20 cellular contexts compared by ENCODE assay signal in genomic region chrX:123728554-123728953, GRCh38. TPM values are rescaled to one million over a fixed set of nuclear protein-coding genes. Genes with fewer than 3 reads are reported as not detected.
DNase-seq lines count a peak whose midpoint lies in the region; ATAC-seq and TF ChIP-seq lines count a peak whose summit lies in the region.
"Had no signal": no experiment of that assay in that cellular context is flagged by ENCODE, and none has a peak within 500 bp of the region (broad histone marks: within the 10 kb centered on the region; RNA-seq: fewer than 3 reads in every experiment).

No MANE protein-coding gene starts in this region.

- no peaks in the 10 kb centered on the region for H3K9me2 ChIP-seq in Loucy (replicated peaks; ENCODE audit: low read depth, low read length)

- H3K36me3 ChIP-seq in Loucy (ENCODE audit: insufficient read depth, low read length) = no peaks in the 10 kb centered on the region
- H3K36me3 ChIP-seq: neutrophil, uterus had no signal

- H3K9ac ChIP-seq in Loucy (ENCODE audit: low read depth, low read length, poor library complexity, severe bottlenecking) = peak overlapping the region; percentile 54

- H3K9me3 Mint-ChIP-seq in activated naive CD4-positive, alpha-beta T cell treated with anti-CD3 and anti-CD28 coated beads for 36 hours = no peaks in the 10 kb centered on the region
- H3K9me3 Mint-ChIP-seq in activated naive CD8-positive, alpha-beta T cell (ENCODE audit: low read depth) = no peaks in the 10 kb centered on the region
- no peaks in the 10 kb centered on the region for H3K9me3 Mint-ChIP-seq in natural killer cell treated with Interleukin-12 subunit alpha and Interleukin-12 subunit beta and Interleukin-15 and Interleukin-18, amount 100 ng/mL, for 72 hours
- peaks cover 8% of the 10 kb centered on the region for H3K9me3 Mint-ChIP-seq in osteocyte (ENCODE audit: unreplicated experiment)

- no peak for ATAC-seq in natural killer cell treated with Interleukin-12 subunit alpha and Interleukin-12 subunit beta and Interleukin-15 and Interleukin-18, amount 100 ng/mL, for 72 hours
- ATAC-seq in HG03571 (IDR thresholded peaks at IDR 0.05; ENCODE audit: unreplicated experiment) = no peak
- ATAC-seq: left ventricle myocardium superior, mucosa of descending colon had no signal

- H3K4me1 ChIP-seq in Loucy (ENCODE audit: insufficient read depth, low read length, poor library complexity, severe bottlenecking) = peaks cover 35% of the 10 kb centered on the region
- H3K4me1 ChIP-seq: uterus had no signal

- H2AFZ ChIP-seq in Loucy (ENCODE audit: low read length) = no peak overlapping the region

- no peaks in the 10 kb centered on the region for H3K9me3 ChIP-seq in Loucy (ENCODE audit: insufficient read depth, low read depth, low read length)
- H3K9me3 ChIP-seq: mucosa of descending colon, neutrophil, uterus had no signal

- H4K20me1 ChIP-seq in Loucy (ENCODE audit: insufficient read depth, low read length, poor library complexity, severe bottlenecking) = peaks cover 70% of the 10 kb centered on the region

- TF ChIP-seq CTCF in Loucy (conservative IDR thresholded peaks at IDR 0.05; ENCODE audit: low read length) (no peak), osteocyte (IDR thresholded peaks at IDR 0.05) (no peak)

- H3K27me3 ChIP-seq in Loucy (ENCODE audit: insufficient read depth, low read length, poor library complexity, severe bottlenecking) = no peaks in the 10 kb centered on the region
- H3K27me3 ChIP-seq: neutrophil, uterus had no signal

- H3K4me1 Mint-ChIP-seq in activated naive CD4-positive, alpha-beta T cell treated with anti-CD3 and anti-CD28 coated beads for 36 hours (ENCODE audit: low read depth) = peaks cover 26% of the 10 kb centered on the region
- peaks cover 47% of the 10 kb centered on the region for H3K4me1 Mint-ChIP-seq in activated naive CD8-positive, alpha-beta T cell (ENCODE audit: low read depth)
- peaks cover 18 to 23% of the 10 kb centered on the region in 2 donors for H3K4me1 Mint-ChIP-seq in natural killer cell treated with Interleukin-12 subunit alpha and Interleukin-12 subunit beta and Interleukin-15 and Interleukin-18, amount 100 ng/mL, for 72 hours (ENCODE audit: low read depth in 2 of 2)
- peaks cover 22% of the 10 kb centered on the region for H3K4me1 Mint-ChIP-seq in osteocyte (ENCODE audit: unreplicated experiment)

- H3F3A ChIP-seq in Loucy (ENCODE audit: low read depth) = no peaks in the 10 kb centered on the region; the same call in 1 of the 2 replicates

- H3K27me3 Mint-ChIP-seq in activated naive CD4-positive, alpha-beta T cell treated with anti-CD3 and anti-CD28 coated beads for 36 hours (ENCODE audit: low read depth) = no peaks in the 10 kb centered on the region
- no peaks in the 10 kb centered on the region for H3K27me3 Mint-ChIP-seq in activated naive CD8-positive, alpha-beta T cell
- H3K27me3 Mint-ChIP-seq in natural killer cell treated with Interleukin-12 subunit alpha and Interleukin-12 subunit beta and Interleukin-15 and Interleukin-18, amount 100 ng/mL, for 72 hours = no peaks in the 10 kb centered on the region
- H3K27me3 Mint-ChIP-seq in osteocyte (ENCODE audit: unreplicated experiment) = no peaks in the 10 kb centered on the region

- H3K79me2 ChIP-seq in Loucy (ENCODE audit: insufficient read depth, low read length) = peaks cover 93% of the 10 kb centered on the region

- no peak overlapping the region for H3K27ac Mint-ChIP-seq in activated naive CD4-positive, alpha-beta T cell treated with anti-CD3 and anti-CD28 coated beads for 36 hours
- no peak overlapping the region for H3K27ac Mint-ChIP-seq in activated naive CD8-positive, alpha-beta T cell
- H3K27ac Mint-ChIP-seq in natural killer cell treated with Interleukin-12 subunit alpha and Interleukin-12 subunit beta and Interleukin-15 and Interleukin-18, amount 100 ng/mL, for 72 hours = peak overlapping the region in 1 of 2 donors; percentile 58
- H3K27ac Mint-ChIP-seq in osteocyte (ENCODE audit: unreplicated experiment) = no peak overlapping the region

- peak overlapping the region; percentile 89 for H3K4me2 ChIP-seq in Loucy (ENCODE audit: low read depth, low read length, poor library complexity, severe bottlenecking)

- no peak for DNase-seq in activated naive CD4-positive, alpha-beta T cell treated with anti-CD3 and anti-CD28 coated beads for 36 hours
- no peak for DNase-seq in activated naive CD4-positive, alpha-beta T cell (lab: John Stamatoyannopoulos, UW)
- DNase-seq in natural killer cell treated with Interleukin-12 subunit alpha and Interleukin-12 subunit beta and Interleukin-15 and Interleukin-18, amount 100 ng/mL, for 72 hours (ENCODE audit: low spot score) = no peak
- DNase-seq in osteocyte (ENCODE audit: extremely low spot score, unreplicated experiment) (no peak), kidney glomerular epithelial cell (lab: John Stamatoyannopoulos, UW) (no peak)
- DNase-seq: activated effector memory CD4-positive, alpha-beta T cell treated with Interleukin-2 at 50 U/mL for 16 hours; anterior cingulate cortex; DMS79; effector CD4-positive, alpha-beta T cell; left ventricle myocardium superior; mucosa of descending colon; NCI-H1048; NCI-H2081; NCI-H446 treated with DMSO at 0.1 percent for 48 hours; stimulated activated CD4-positive, alpha-beta T cell treated with anti-CD3 and anti-CD28 coated beads, Interleukin-4, amount 100 ng/mL, for 4 hours; uterus had no signal

- H3K4me3 Mint-ChIP-seq in activated naive CD4-positive, alpha-beta T cell treated with anti-CD3 and anti-CD28 coated beads for 36 hours = peak overlapping the region; percentile 12
- H3K4me3 Mint-ChIP-seq in activated naive CD8-positive, alpha-beta T cell = peak overlapping the region; percentile 24
- peak overlapping the region; percentile 17 for H3K4me3 Mint-ChIP-seq in natural killer cell treated with Interleukin-12 subunit alpha and Interleukin-12 subunit beta and Interleukin-15 and Interleukin-18, amount 100 ng/mL, for 72 hours
- H3K4me3 Mint-ChIP-seq in osteocyte (ENCODE audit: unreplicated experiment) = no peak overlapping the region

- peaks cover 1% of the 10 kb centered on the region for H3K36me3 Mint-ChIP-seq in activated naive CD4-positive, alpha-beta T cell treated with anti-CD3 and anti-CD28 coated beads for 36 hours (ENCODE audit: low read depth)
- H3K36me3 Mint-ChIP-seq in activated naive CD8-positive, alpha-beta T cell = peaks cover 2% of the 10 kb centered on the region
- H3K36me3 Mint-ChIP-seq in natural killer cell treated with Interleukin-12 subunit alpha and Interleukin-12 subunit beta and Interleukin-15 and Interleukin-18, amount 100 ng/mL, for 72 hours = peaks cover 6% of the 10 kb centered on the region
- H3K36me3 Mint-ChIP-seq in osteocyte (ENCODE audit: unreplicated experiment) = no peaks in the 10 kb centered on the region

- CTCF ChIA-PET in activated naive CD4-positive, alpha-beta T cell treated with anti-CD3 and anti-CD28 coated beads for 36 hours (lab: Charles Lee) = no interaction called here

- peak overlapping the region; percentile 95 for H3K4me3 ChIP-seq in Loucy (ENCODE audit: low read length, poor library complexity, severe bottlenecking)
- H3K4me3 ChIP-seq: mucosa of descending colon, uterus had no signal

- intact Hi-C loops in activated naive CD4-positive, alpha-beta T cell treated with anti-CD3 and anti-CD28 coated beads for 36 hours (cut with micrococcal nuclease) = no loop called here

RNA-seq across cellular contexts. Expression of gene THOC2, which starts 4.3 kb away (rescaled TPM):
- 10 to 100 TPM; 78.2 to 79.9 TPM for total RNA-seq in activated naive CD4-positive, alpha-beta T cell treated with anti-CD3 and anti-CD28 coated beads for 36 hours
- total RNA-seq in natural killer cell treated with Interleukin-12 subunit alpha and Interleukin-12 subunit beta and Interleukin-15 and Interleukin-18, amount 100 ng/mL, for 72 hours = 10 to 100 TPM; 96.5 to 98.2 TPM
- 66.5 and 73.4 TPM in 2 replicates for total RNA-seq in osteocyte
